Comparison of ENCODE assay signal across 32 cellular contexts in the genomic region with DNA sequence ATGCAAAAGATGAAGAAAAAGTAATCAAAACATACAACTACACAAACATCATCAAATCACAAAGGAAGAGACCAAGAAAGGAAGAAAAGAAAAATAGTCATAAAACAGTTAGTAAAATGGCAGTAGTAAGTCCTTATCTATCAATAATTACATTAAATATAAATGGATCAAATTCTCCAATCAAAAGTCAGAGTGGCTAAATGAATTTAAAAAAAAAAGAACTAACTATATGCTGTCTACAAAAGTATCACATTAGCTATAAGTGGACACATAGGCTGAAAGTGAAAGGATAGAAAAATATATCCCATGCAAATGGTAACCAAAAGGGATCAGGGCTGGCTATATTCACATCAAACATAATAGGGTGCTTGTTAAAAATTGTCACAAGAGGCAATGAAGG.
DNase-seq lines count a peak whose midpoint lies in the region; ATAC-seq, FAIRE-seq and TF ChIP-seq lines count a peak whose summit lies in the region.
"Had no signal": no experiment of that assay in that cellular context is flagged by ENCODE, and none has a peak within 500 bp of the region (broad histone marks: within the 10 kb centered on the region; RNA-seq: fewer than 3 reads in every experiment).

No MANE protein-coding gene starts in this region.

- H2AFZ ChIP-seq in K562 (ENCODE audit: low read depth, low read length): no peak overlapping the region

- TF ChIP-seq POLR2A in K562 (conservative IDR thresholded peaks at IDR 0.05): no peak

- no peaks in the 10 kb centered on the region for H3K27me3 ChIP-seq in K562 (ENCODE audit: control insufficient read depth in 2 of 2, insufficient read depth in 2 of 2, low read length in 2 of 2)
- H3K27me3 ChIP-seq: BE2C; BLaER1; BLaER1 treated with 17β-estradiol and CSF1 and Interleukin-3, amounts not matched to agents 10 nM and 100 nM had no signal

- H3K9ac ChIP-seq in K562 (ENCODE audit: insufficient read depth in 1 of 2, low read depth in 2 of 2, low read length in 2 of 2): no peak overlapping the region
- H3K9ac ChIP-seq: BLaER1; BLaER1 treated with 17β-estradiol and CSF1 and Interleukin-3, amounts not matched to agents 10 nM and 100 nM had no signal

- no peak overlapping the region for H3K4me2 ChIP-seq in K562 (ENCODE audit: insufficient read depth, low read length)
- H3K4me2 ChIP-seq: A549; BLaER1; BLaER1 treated with 17β-estradiol and CSF1 and Interleukin-3, amounts not matched to agents 10 nM and 100 nM had no signal

- CTCF ChIA-PET in HEK293 (lab: Yijun Ruan, JAX): interaction anchor here (0.5 to 1.5 kb wide), 3 partner anchors 14 to 1512 kb away, joined by 3 to 7 read pairs (median 5); no protein-coding TSS in a partner anchor
- CTCF ChIA-PET in HEK293T (lab: Yijun Ruan, JAX): no interaction called here
- CTCF ChIA-PET in K562 (lab: Yijun Ruan, JAX; ENCODE audit: low intra/inter-chr PET ratio): no interaction called here

- no peak for ATAC-seq in K562
- ATAC-seq: A549; CD8-positive, alpha-beta T cell had no signal

- H3K79me2 ChIP-seq in K562 (ENCODE audit: control insufficient read depth, insufficient read depth, low read length): no peaks in the 10 kb centered on the region

- BruUV-seq in K562 (replicated peaks; lab: Mats Ljungman, UMichigan): no TSS peak

- H3K4me3 ChIP-seq in HEK293 (ENCODE audit: low read depth, low read length) (no peak overlapping the region), K562 (no peak overlapping the region)
- H3K4me3 ChIP-seq: A549; BLaER1; BLaER1 treated with 17β-estradiol and CSF1 and Interleukin-3, amounts not matched to agents 10 nM and 100 nM had no signal

- DNase-seq in HEK293T (ENCODE audit: extremely low spot score): no peak
- DNase-seq in K562 (ENCODE audit: extremely low read depth in 1 of 4, low spot score in 3 of 4): no peak
- DNase-seq in midbrain (lab: John Stamatoyannopoulos, UW): no peak
- DNase-seq in GM19240 (ENCODE audit: insufficient read length, low spot score): no peak
- no peak for DNase-seq in NCI-H524 treated with DMSO at 0.1 percent for 48 hours (lab: John Stamatoyannopoulos, UW)
- DNase-seq: 8988T; ACHN; AML-193; BE2C; C1 segment of cervical spinal cord; Caco-2; Calu3; CD4-positive, alpha-beta memory T cell; CD4-positive, alpha-beta T cell; CD4-positive, CD25-positive, alpha-beta regulatory T cell; CD8-positive, alpha-beta memory T cell; CD8-positive, alpha-beta T cell; COR-L47; DMS 273 treated with DMSO at 0.1 percent for 48 hours; DMS153; DMS53; DMS79; DMS79 treated with DMSO at 0.1 percent for 48 hours; DND-41; EL had no signal

- H4K20me1 ChIP-seq in K562 (replicated peaks; ENCODE audit: control insufficient read depth, insufficient read depth, low read length): no peaks in the 10 kb centered on the region
- H4K20me1 ChIP-seq: BLaER1; BLaER1 treated with 17β-estradiol and CSF1 and Interleukin-3, amounts not matched to agents 10 nM and 100 nM had no signal

- H3K9me3 ChIP-seq in HEK293 (ENCODE audit: control insufficient read depth, insufficient read depth, low read depth, low read length): no peaks in the 10 kb centered on the region
- H3K9me3 ChIP-seq in K562 (replicated peaks; ENCODE audit: control insufficient read depth, insufficient read depth, low read depth, low read length): no peaks in the 10 kb centered on the region; the same call in none of the 2 replicates
- H3K9me3 ChIP-seq: A549, BE2C, Caco-2 had no signal

- TF ChIP-seq RAD21 in K562 (CRISPR knock-in tag; conservative IDR thresholded peaks at IDR 0.05 in 1 of 2, IDR thresholded peaks at IDR 0.05 in 1 of 2): no peak

- no peaks in the 10 kb centered on the region for H3K36me3 ChIP-seq in HEK293 (ENCODE audit: control insufficient read depth in 2 of 2, insufficient read depth in 1 of 2, low read length in 2 of 2)
- no peaks in the 10 kb centered on the region for H3K36me3 ChIP-seq in K562 (ENCODE audit: control insufficient read depth, insufficient read depth, low read length)
- H3K36me3 ChIP-seq: BLaER1; BLaER1 treated with 17β-estradiol and CSF1 and Interleukin-3, amounts not matched to agents 10 nM and 100 nM had no signal

- POLR2A ChIA-PET in HEK293 (lab: Yijun Ruan, JAX) (no interaction called here), HEK293T (lab: Yijun Ruan, JAX) (no interaction called here), K562 (lab: Yijun Ruan, JAX) (no interaction called here)

- intact Hi-C loops in K562 (cut with micrococcal nuclease): no loop called here

- FAIRE-seq in K562 (lab: Jason Lieb, UNC): no peak
- FAIRE-seq: A204.1, A549 had no signal

- H3K9me1 ChIP-seq in K562 (ENCODE audit: control insufficient read depth, insufficient read depth, low read length): no peaks in the 10 kb centered on the region

- TF ChIP-seq CTCF in HEK293 (tag by site-specific recombination; IDR thresholded peaks at IDR 0.05) (no peak), K562 (IDR thresholded peaks at IDR 0.05 in 2 of 3, conservative IDR thresholded peaks at IDR 0.05 in 1 of 3; ENCODE audit: insufficient read depth in 2 of 3, low read depth in 1 of 3, low read length in 3 of 3) (no peak)

- in situ Hi-C loops in K562 (cut with MboI): loop anchor here (25.0 kb wide), 1 partner anchor 679 kb away; no protein-coding TSS in a partner anchor

- no peak overlapping the region for H3K27ac ChIP-seq in HEK293 (ENCODE audit: extremely low read depth, low read depth, low read length)
- no peak overlapping the region for H3K27ac ChIP-seq in K562 (ENCODE audit: extremely low read depth, low read depth, low read length)
- H3K27ac ChIP-seq: 22Rv1; A549; BLaER1; BLaER1 treated with 17β-estradiol and CSF1 and Interleukin-3, amounts not matched to agents 10 nM and 100 nM; C4-2B had no signal

- TF ChIP-seq EP300 in K562 (IDR thresholded peaks at IDR 0.05; ENCODE audit: low read length): no peak

- H3K4me1 ChIP-seq in HEK293 (ENCODE audit: control insufficient read depth, insufficient read depth, low read length) (no peaks in the 10 kb centered on the region), K562 (replicated peaks in 1 of 2; ENCODE audit: control insufficient read depth in 2 of 2, insufficient read depth in 2 of 2, low read length in 2 of 2) (no peaks in the 10 kb centered on the region)
- H3K4me1 ChIP-seq: A549; BE2C; BLaER1; BLaER1 treated with 17β-estradiol and CSF1 and Interleukin-3, amounts not matched to agents 10 nM and 100 nM; Caco-2 had no signal

TF ChIP-seq in HEK293, 187 proteins besides CTCF, POLR2A, EP300 and RAD21:
- peak; percentile 80 for TF ChIP-seq SETDB1 (IDR thresholded peaks at IDR 0.05; ENCODE audit: insufficient read length, low read length)
- no peak for TF ChIP-seq ZNF423 (tag by site-specific recombination; IDR thresholded peaks at IDR 0.05)

TF ChIP-seq in HEK293T, 16 proteins besides CTCF, POLR2A, EP300 and RAD21:
- TF ChIP-seq ZNF384 (IDR thresholded peaks at IDR 0.05) (peak; percentile 67), LEF1 (IDR thresholded peaks at IDR 0.05; ENCODE audit: borderline replicate concordance) (no peak), ARNT (IDR thresholded peaks at IDR 0.05) (no peak), NFRKB (IDR thresholded peaks at IDR 0.05) (no peak), BHLHE40 (IDR thresholded peaks at IDR 0.05; ENCODE audit: borderline replicate concordance) (no peak), CTBP1 (IDR thresholded peaks at IDR 0.05; ENCODE audit: borderline replicate concordance) (no peak)
TF ChIP-seq in HEK293T: peak in this region for 1.

TF ChIP-seq in K562, 482 proteins besides CTCF, POLR2A, EP300 and RAD21:
- peak; percentile 82 for TF ChIP-seq ZNF507 (tag; conservative IDR thresholded peaks at IDR 0.05)
- no peak for TF ChIP-seq LARP7 (IDR thresholded peaks at IDR 0.05)

Comparison
In these comparisons a context has a peak if more than half of its experiments do, and no peak if none do; other contexts are left out.
1. Of the 44 proteins assayed by ChIP-seq in both K562 and HEK293: peak only in K562: none; only in HEK293: SETDB1; in both: none; in neither: 43.